Comparison of ENCODE assay signal across 8 cellular contexts in the genomic region with DNA sequence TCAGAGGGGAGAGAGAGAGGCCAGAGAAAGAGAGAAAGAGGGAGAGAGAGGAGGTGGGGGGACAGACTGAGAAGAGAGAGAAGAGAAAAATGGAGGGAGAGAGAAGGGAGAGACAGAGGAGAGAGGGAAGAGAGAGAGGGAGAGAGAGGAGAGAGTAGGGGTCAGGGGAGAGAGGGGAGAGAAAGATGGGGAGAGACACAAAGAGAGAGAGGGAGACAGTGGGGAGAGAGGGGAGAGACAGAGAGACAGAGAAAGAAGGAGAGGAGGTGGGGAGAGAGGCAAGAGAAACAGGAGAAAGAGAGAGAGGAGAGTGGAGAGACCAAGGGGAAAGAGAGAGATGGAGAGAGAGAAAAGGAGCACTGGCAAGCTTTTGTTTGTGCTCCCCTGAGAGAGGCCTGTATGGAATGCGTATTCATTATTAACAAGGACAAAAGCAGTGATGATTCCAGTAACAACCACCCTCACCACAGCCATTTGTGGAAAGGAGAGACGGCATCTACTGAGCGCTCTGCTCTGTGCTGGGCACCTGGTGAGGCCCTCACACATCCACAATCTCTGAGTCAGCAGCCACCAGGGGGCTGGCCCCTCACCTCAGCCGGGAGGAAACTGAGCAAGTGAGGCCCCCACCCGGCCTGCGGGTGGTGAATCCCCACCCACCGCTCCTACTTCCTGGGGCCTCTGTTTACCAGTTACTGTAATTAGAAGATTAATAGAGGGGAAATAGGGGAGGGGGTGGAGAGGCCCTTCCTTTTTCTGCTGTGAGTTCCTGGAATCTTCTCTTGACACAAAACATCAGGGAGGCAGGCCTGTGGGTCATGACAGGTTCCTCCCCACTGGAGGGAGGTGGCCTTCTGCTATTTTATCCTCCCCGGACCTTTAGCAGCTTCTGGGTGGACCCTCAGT. TPM values are rescaled to one million over a fixed set of nuclear protein-coding genes. Genes with fewer than 3 reads are reported as not detected.
DNase-seq lines count a peak whose midpoint lies in the region; ATAC-seq, FAIRE-seq and TF ChIP-seq lines count a peak whose summit lies in the region.

No MANE protein-coding gene starts in this region.

- peak overlapping the region; percentile 81 for H3K18ac ChIP-seq in H9 (ENCODE audit: insufficient read length, low read depth, low read length)

- H3K27me3 ChIP-seq in H9 (ENCODE audit: insufficient read depth, low read length) (no peaks in the 10 kb centered on the region), PC-9 (ENCODE audit: insufficient read depth, low read depth) (peaks cover 66% of the 10 kb centered on the region), suprapubic skin (peaks cover 14% of the 10 kb centered on the region)

- H3K14ac ChIP-seq in H9 (ENCODE audit: insufficient read depth, low read length), result peak overlapping the region; percentile 66; the same call in 1 of the 2 replicates

- peak; percentile 77 for DNase-seq in H9
- DNase-seq in activated CD4-positive, CD25-positive, alpha-beta regulatory T cell (lab: John Stamatoyannopoulos, UW), result peak; percentile 47 to 56 (median 54)
- peak; percentile 44 to 66 for DNase-seq in central memory CD8-positive, alpha-beta T cell (ENCODE audit: low spot score in 2 of 2)
- DNase-seq in stimulated activated CD4-positive, alpha-beta T cell treated with anti-CD3 and anti-CD28 coated beads, Interleukin-1b, Interleukin-23, amount 100 ng/mL, for 24 hours (ENCODE audit: low read depth in 4 of 4, low spot score in 1 of 4), result peak; percentile 50 to 81 (median 63)
- DNase-seq in PC-9, result no peak
- no peak for DNase-seq in suprapubic skin (ENCODE audit: low spot score in 2 of 2)
- no peak for DNase-seq in D721Med (ENCODE audit: insufficient read length, low spot score)

- H4K8ac ChIP-seq in H9 (replicated peaks; ENCODE audit: insufficient read length, low read depth, low read length), result no peak overlapping the region

- POLR2A ChIA-PET in PC-9 (lab: Charles Lee; ENCODE audit: unreplicated experiment), result no interaction called here

- H4K20me1 ChIP-seq in H9 (ENCODE audit: control insufficient read depth, insufficient read depth, insufficient read length), result no peaks in the 10 kb centered on the region
- no peaks in the 10 kb centered on the region for H4K20me1 ChIP-seq in PC-9 (ENCODE audit: insufficient read depth)

- CTCF ChIA-PET in PC-9 (lab: Charles Lee), result interaction anchor here (0.7 kb wide), 1 partner anchor 127 kb away, joined by 10 read pairs; no protein-coding TSS in a partner anchor

- H4K5ac ChIP-seq in H9 (ENCODE audit: insufficient read length, low read depth, low read length), result peak overlapping the region; percentile 50

- TF ChIP-seq CTCF in H9 (conservative IDR thresholded peaks at IDR 0.05) (peak; percentile 55; the same call in 2 of the 3 replicates), PC-9 (conservative IDR thresholded peaks at IDR 0.05) (no peak), suprapubic skin (IDR thresholded peaks at IDR 0.05) (no peak), D721Med (IDR thresholded peaks at IDR 0.05; ENCODE audit: insufficient read depth, missing control alignments) (no peak)

- H3K4me1 ChIP-seq in H9 (ENCODE audit: insufficient read depth, low read length) (peaks cover 29% of the 10 kb centered on the region), PC-9 (replicated peaks; ENCODE audit: insufficient read depth) (no peaks in the 10 kb centered on the region), suprapubic skin (peaks cover 14% of the 10 kb centered on the region)

- H3K36me3 ChIP-seq in PC-9 (ENCODE audit: low read depth) (no peaks in the 10 kb centered on the region), suprapubic skin (no peaks in the 10 kb centered on the region)

- H3K27me3 Mint-ChIP-seq in H9 (ENCODE audit: low read depth), result no peaks in the 10 kb centered on the region
- H3K27me3 Mint-ChIP-seq in central memory CD8-positive, alpha-beta T cell, result no peaks in the 10 kb centered on the region

- H2BK12ac ChIP-seq in H9 (ENCODE audit: insufficient read length, low read depth, low read length), result no peak overlapping the region

- H3K4me2 ChIP-seq in H9 (ENCODE audit: insufficient read depth, insufficient read length, low read length) (peak overlapping the region; percentile 28), PC-9 (no peak overlapping the region)

- H3K9me2 ChIP-seq in PC-9 (ENCODE audit: insufficient read depth), result no peaks in the 10 kb centered on the region

- no peak overlapping the region for H3K4me3 ChIP-seq in PC-9
- no peak overlapping the region for H3K4me3 ChIP-seq in suprapubic skin

- peak overlapping the region; percentile 92 to 98 (median 94) for H3K27ac Mint-ChIP-seq in H9
- H3K27ac Mint-ChIP-seq in central memory CD8-positive, alpha-beta T cell (ENCODE audit: low read depth), result peak overlapping the region; percentile 98

- H3K27ac ChIP-seq in H9 (ENCODE audit: insufficient read length, low read depth, low read length), result peak overlapping the region; percentile 89
- no peak overlapping the region for H3K27ac ChIP-seq in PC-9
- no peak overlapping the region for H3K27ac ChIP-seq in suprapubic skin

- no peak overlapping the region for H3T11ph ChIP-seq in H9 (ENCODE audit: low read length)

- no peaks in the 10 kb centered on the region for H3K36me3 Mint-ChIP-seq in H9 (ENCODE audit: insufficient read depth in 1 of 3, low read depth in 3 of 3)
- H3K36me3 Mint-ChIP-seq in central memory CD8-positive, alpha-beta T cell (ENCODE audit: insufficient read depth), result peaks cover 16% of the 10 kb centered on the region

- peak overlapping the region; percentile 18 for H3K9ac ChIP-seq in H9 (ENCODE audit: extremely low read depth, insufficient read length, low read length)

- no TSS peak for BruUV-seq in PC-9 (replicated peaks; lab: Mats Ljungman, UMichigan)

- no CpG with 5 or more reads among the region's 8 CpGs for WGBS in H9 (ENCODE audit: extremely low coverage, insufficient read length, low lambda C conversion rate)
- 40% methylated on average over 8 of the region's 8 CpGs for WGBS in suprapubic skin

- ATAC-seq in central memory CD8-positive, alpha-beta T cell (replicated peaks; ENCODE audit: extremely low read depth, poor library complexity, severe bottlenecking), result peak; percentile 83
- no peak for ATAC-seq in HG03571 (IDR thresholded peaks at IDR 0.05; ENCODE audit: unreplicated experiment)

- no peak overlapping the region for H2BK120ac ChIP-seq in H9 (ENCODE audit: low read depth, low read length, poor library complexity, severe bottlenecking)

- peak overlapping the region; percentile 40 for H4K91ac ChIP-seq in H9 (ENCODE audit: insufficient read length, low read depth, low read length)

- H2AK5ac ChIP-seq in H9 (ENCODE audit: insufficient read length, low read length), result no peak overlapping the region

- H2BK5ac ChIP-seq in H9 (ENCODE audit: insufficient read length, low read length), result peak overlapping the region; percentile 65

- H3K9me3 ChIP-seq in H9 (ENCODE audit: control insufficient read depth, low read depth, low read length), result no peaks in the 10 kb centered on the region
- no peaks in the 10 kb centered on the region for H3K9me3 ChIP-seq in PC-9 (ENCODE audit: insufficient read depth, low read depth)
- H3K9me3 ChIP-seq in suprapubic skin, result no peaks in the 10 kb centered on the region

- H2BK20ac ChIP-seq in H9 (ENCODE audit: low read depth, low read length, poor library complexity, severe bottlenecking), result no peak overlapping the region

- no peaks in the 10 kb centered on the region for H3K79me2 ChIP-seq in H9 (ENCODE audit: insufficient read depth, low read length)
- H3K79me2 ChIP-seq in PC-9 (ENCODE audit: low read depth), result no peaks in the 10 kb centered on the region

- H3K4ac ChIP-seq in H9 (ENCODE audit: low read depth, low read length), result peak overlapping the region; percentile 49

- H3F3A ChIP-seq in PC-9 (ENCODE audit: insufficient read depth, low read depth), result no peaks in the 10 kb centered on the region

- no peak for FAIRE-seq in D721Med (lab: Jason Lieb, UNC)

- TF ChIP-seq EP300 in suprapubic skin (IDR thresholded peaks at IDR 0.05), result no peak

- no peak overlapping the region for H3K56ac ChIP-seq in H9 (ENCODE audit: insufficient read length, low read depth, low read length)

- H3K9me3 Mint-ChIP-seq in H9, result no peaks in the 10 kb centered on the region; a peak in 2 of 5 replicates
- H3K9me3 Mint-ChIP-seq in central memory CD8-positive, alpha-beta T cell, result no peaks in the 10 kb centered on the region

- H2BK15ac ChIP-seq in H9 (ENCODE audit: low read depth, low read length), result no peak overlapping the region

- H3K4me1 Mint-ChIP-seq in H9, result peaks cover 77 to 79% of the 10 kb centered on the region in 2 experiments
- H3K4me1 Mint-ChIP-seq in central memory CD8-positive, alpha-beta T cell, result peaks cover 69% of the 10 kb centered on the region

- H3K23me2 ChIP-seq in H9 (ENCODE audit: insufficient read length, low read depth, low read length, poor library complexity, severe bottlenecking), result no peaks in the 10 kb centered on the region

- no peak overlapping the region for H3K23ac ChIP-seq in H9 (ENCODE audit: insufficient read length, low read depth, low read length)

- no peak overlapping the region for H2AFZ ChIP-seq in H9 (ENCODE audit: low read length)
- no peak overlapping the region for H2AFZ ChIP-seq in PC-9

- intact Hi-C loops in PC-9 (cut with micrococcal nuclease; ENCODE audit: unreplicated experiment), result no loop called here

- H3K4me3 Mint-ChIP-seq in H9, result peak overlapping the region; percentile 30 to 69
- peak overlapping the region; percentile 75 for H3K4me3 Mint-ChIP-seq in central memory CD8-positive, alpha-beta T cell

- H3K79me1 ChIP-seq in H9 (ENCODE audit: insufficient read depth, low read depth, low read length, poor library complexity, severe bottlenecking), result no peaks in the 10 kb centered on the region

- no peak for TF ChIP-seq POLR2A in suprapubic skin (IDR thresholded peaks at IDR 0.05)

RNA-seq across cellular contexts. Expression of a gene that starts 14.7 kb away (rescaled TPM):
- total RNA-seq in H9 (2021), result 77.0 and 85.6 TPM in 2 replicates
- total RNA-seq in PC-9 (2021), result 0.45 and 0.48 TPM in 2 replicates
- total RNA-seq in suprapubic skin, result 1 to 10 TPM in 2 of 4 donors, under 1 TPM in 2; 0.72 to 7.6 (median 1.1) TPM

RNA-seq across cellular contexts. Expression of a gene that starts 21.0 kb away (rescaled TPM):
- total RNA-seq in H9 (2021), result 0.37 and 0.52 TPM in 2 replicates
- total RNA-seq in PC-9 (2021), result not detected in 2 replicates
- not detected for total RNA-seq in suprapubic skin

RNA-seq across cellular contexts. Expression of a gene that starts 24.9 kb away (rescaled TPM):
- total RNA-seq in H9 (2021), result 4.3 and 5.4 TPM in 2 replicates
- total RNA-seq in PC-9 (2021), result not detected in 2 replicates
- not detected for total RNA-seq in suprapubic skin

RNA-seq across cellular contexts. Expression of a gene that starts 52.8 kb away (rescaled TPM):
- total RNA-seq in H9 (2021) (50.1 and 52.2 TPM in 2 replicates), PC-9 (2021) (13.5 and 18.9 TPM in 2 replicates), suprapubic skin (10 to 100 TPM; 44.5 to 59.4 (median 51.9) TPM)

Comparison
In these comparisons a context has a peak if more than half of its experiments do, and no peak if none do; other contexts are left out.
1. DNase-seq: peak in H9 (single experiment), activated CD4-positive, CD25-positive, alpha-beta regulatory T cell (4 of 4), central memory CD8-positive, alpha-beta T cell (2 of 2) and stimulated activated CD4-positive, alpha-beta T cell treated with anti-CD3 and anti-CD28 coated beads, Interleukin-1b, Interleukin-23, amount 100 ng/mL, for 24 hours (4 of 4); none in PC-9 (0 of 2), suprapubic skin (0 of 2) and D721Med (single experiment).